Comparison of ENCODE assay signal across 11 cellular contexts in genomic region chr3:152314677-152315353, GRCh38. TPM values are rescaled to one million over a fixed set of nuclear protein-coding genes. Genes with fewer than 3 reads are reported as not detected.
DNase-seq lines count a peak whose midpoint lies in the region; ATAC-seq and TF ChIP-seq lines count a peak whose summit lies in the region.
"Had no signal": no experiment of that assay in that cellular context is flagged by ENCODE, and none has a peak within 500 bp of the region (broad histone marks: within the 10 kb centered on the region; RNA-seq: fewer than 3 reads in every experiment).

No MANE protein-coding gene starts in this region.

- H3K4me1 ChIP-seq in CD4-positive, CD25-positive, alpha-beta regulatory T cell (ENCODE audit: control insufficient read depth, insufficient read depth, low read length, poor library complexity, severe bottlenecking) = peaks cover 77% of the 10 kb centered on the region
- H3K4me1 ChIP-seq in thyroid gland = peaks cover 13 to 17% of the 10 kb centered on the region in 2 donors

- peak overlapping the region; percentile 75 for H3K4me3 ChIP-seq in CD4-positive, CD25-positive, alpha-beta regulatory T cell (ENCODE audit: low read depth, low read length)
- H3K4me3 ChIP-seq in thyroid gland (replicated peaks in 1 of 3) = no peak overlapping the region

- no peak for TF ChIP-seq POLR2A in thyroid gland (IDR thresholded peaks at IDR 0.05)

- peak overlapping the region; percentile 45 to 98 (median 49) for H3K27ac Mint-ChIP-seq in CD4-positive, CD25-positive, alpha-beta regulatory T cell
- H3K27ac Mint-ChIP-seq in IgD-negative memory B cell (peak overlapping the region in 2 of 3 donors; percentile 33 to 82), nephron progenitor cell (peak overlapping the region; percentile 80)
- peak overlapping the region; percentile 84 to 91 for H3K27ac Mint-ChIP-seq in effector memory CD8-positive, alpha-beta T cell
- H3K27ac Mint-ChIP-seq: activated naive CD8-positive, alpha-beta T cell treated with anti-CD3 and anti-CD28 coated beads, Interleukin-2, amount 10 ng/mL, durations not matched to agents 7 days and 5 days had no signal

- ATAC-seq in CD4-positive, CD25-positive, alpha-beta regulatory T cell (ENCODE audit: low read depth in 2 of 2) = no peak
- no peak for ATAC-seq in effector memory CD8-positive, alpha-beta T cell (replicated peaks)

- H3K9me3 Mint-ChIP-seq in CD4-positive, CD25-positive, alpha-beta regulatory T cell = no peaks in the 10 kb centered on the region
- H3K9me3 Mint-ChIP-seq in IgD-negative memory B cell (no peaks in the 10 kb centered on the region), nephron progenitor cell (no peaks in the 10 kb centered on the region)
- H3K9me3 Mint-ChIP-seq in effector memory CD8-positive, alpha-beta T cell = no peaks in the 10 kb centered on the region
- H3K9me3 Mint-ChIP-seq: activated naive CD8-positive, alpha-beta T cell treated with anti-CD3 and anti-CD28 coated beads, Interleukin-2, amount 10 ng/mL, durations not matched to agents 7 days and 5 days had no signal

- H3K27ac ChIP-seq in CD4-positive, CD25-positive, alpha-beta regulatory T cell (ENCODE audit: insufficient read depth, low read length, poor library complexity, severe bottlenecking) = peak overlapping the region; percentile 71
- H3K27ac ChIP-seq in thyroid gland = no peak overlapping the region

- H3K27me3 Mint-ChIP-seq in CD4-positive, CD25-positive, alpha-beta regulatory T cell = no peaks in the 10 kb centered on the region
- H3K27me3 Mint-ChIP-seq in IgD-negative memory B cell = no peaks in the 10 kb centered on the region
- no peaks in the 10 kb centered on the region for H3K27me3 Mint-ChIP-seq in effector memory CD8-positive, alpha-beta T cell
- H3K27me3 Mint-ChIP-seq in nephron progenitor cell (ENCODE audit: low read depth, poor library complexity) = no peaks in the 10 kb centered on the region
- H3K27me3 Mint-ChIP-seq: activated naive CD8-positive, alpha-beta T cell treated with anti-CD3 and anti-CD28 coated beads, Interleukin-2, amount 10 ng/mL, durations not matched to agents 7 days and 5 days had no signal

- peaks cover 5% of the 10 kb centered on the region for H3K36me3 ChIP-seq in CD4-positive, CD25-positive, alpha-beta regulatory T cell (ENCODE audit: control insufficient read depth, insufficient read depth, low read length)
- no peaks in the 10 kb centered on the region for H3K36me3 ChIP-seq in thyroid gland

- H3K4me1 Mint-ChIP-seq in CD4-positive, CD25-positive, alpha-beta regulatory T cell = peaks cover 48 to 84% (median 63%) of the 10 kb centered on the region in 4 donors
- peaks cover 43 to 50% (median 48%) of the 10 kb centered on the region in 3 donors for H3K4me1 Mint-ChIP-seq in IgD-negative memory B cell
- peaks cover 45 to 66% of the 10 kb centered on the region in 2 donors for H3K4me1 Mint-ChIP-seq in effector memory CD8-positive, alpha-beta T cell (ENCODE audit: low read depth in 2 of 2)
- H3K4me1 Mint-ChIP-seq in nephron progenitor cell = peaks cover 6% of the 10 kb centered on the region

- no peak for DNase-seq in CD4-positive, CD25-positive, alpha-beta regulatory T cell
- no peak for DNase-seq in effector memory CD8-positive, alpha-beta T cell
- DNase-seq in nephron progenitor cell = no peak
- DNase-seq in kidney glomerular epithelial cell (lab: John Stamatoyannopoulos, UW) = no peak
- DNase-seq in thyroid gland = no peak
- DNase-seq in hypothalamus (lab: John Stamatoyannopoulos, UW) = no peak
- DNase-seq in activated CD4-positive, CD25-positive, alpha-beta regulatory T cell (lab: John Stamatoyannopoulos, UW) = no peak
- DNase-seq: activated naive CD8-positive, alpha-beta T cell treated with anti-CD3 and anti-CD28 coated beads, Interleukin-2, amount 10 ng/mL, durations not matched to agents 7 days and 5 days; NCI-H1092; occipital lobe had no signal

- intact Hi-C loops in thyroid gland (cut with DNase I) = no loop called here

- WGBS in thyroid gland, 2 donors = 84 to 91% methylated on average over 3 of the region's 3 CpGs

- no peaks in the 10 kb centered on the region for H3K27me3 ChIP-seq in CD4-positive, CD25-positive, alpha-beta regulatory T cell (ENCODE audit: control insufficient read depth, insufficient read depth, low read length)
- H3K27me3 ChIP-seq in thyroid gland = no peaks in the 10 kb centered on the region

- H3K9me3 ChIP-seq in CD4-positive, CD25-positive, alpha-beta regulatory T cell (ENCODE audit: control insufficient read depth in 2 of 2, low read length in 2 of 2) = no peaks in the 10 kb centered on the region
- H3K9me3 ChIP-seq in thyroid gland = no peaks in the 10 kb centered on the region

- TF ChIP-seq CTCF in nephron progenitor cell (IDR thresholded peaks at IDR 0.05) (no peak), thyroid gland (IDR thresholded peaks at IDR 0.05) (no peak)

- H3K4me3 Mint-ChIP-seq in CD4-positive, CD25-positive, alpha-beta regulatory T cell = peak overlapping the region; percentile 41 to 88 (median 63)
- H3K4me3 Mint-ChIP-seq in IgD-negative memory B cell = no peak overlapping the region
- H3K4me3 Mint-ChIP-seq in effector memory CD8-positive, alpha-beta T cell = peak overlapping the region; percentile 33 to 56
- H3K4me3 Mint-ChIP-seq in nephron progenitor cell = no peak overlapping the region
- H3K4me3 Mint-ChIP-seq: activated naive CD8-positive, alpha-beta T cell treated with anti-CD3 and anti-CD28 coated beads, Interleukin-2, amount 10 ng/mL, durations not matched to agents 7 days and 5 days had no signal

- peaks cover 16% of the 10 kb centered on the region for H3K36me3 Mint-ChIP-seq in CD4-positive, CD25-positive, alpha-beta regulatory T cell
- H3K36me3 Mint-ChIP-seq in IgD-negative memory B cell (peaks cover 16% of the 10 kb centered on the region), nephron progenitor cell (ENCODE audit: low read depth) (peaks cover 5% of the 10 kb centered on the region)
- peaks cover 75% of the 10 kb centered on the region for H3K36me3 Mint-ChIP-seq in effector memory CD8-positive, alpha-beta T cell (ENCODE audit: insufficient read depth)

RNA-seq across cellular contexts. Expression of gene MBNL1, which starts 46.1 kb away (rescaled TPM):
- 726 TPM for total RNA-seq in CD4-positive, CD25-positive, alpha-beta regulatory T cell
- 100 to 1,000 TPM; 221 to 262 (median 237) TPM for polyA plus RNA-seq in CD4-positive, CD25-positive, alpha-beta regulatory T cell
- polyA plus RNA-seq in IgD-negative memory B cell = 200 TPM
- 100 to 1,000 TPM; 190 to 279 (median 216) TPM for total RNA-seq in thyroid gland

Comparison
In these comparisons a context has a peak if more than half of its experiments do, and no peak if none do; other contexts are left out.
1. H3K4me3 Mint-ChIP-seq: peak in CD4-positive, CD25-positive, alpha-beta regulatory T cell (4 of 4) and effector memory CD8-positive, alpha-beta T cell (2 of 2); none in IgD-negative memory B cell (0 of 4) and nephron progenitor cell (single experiment).
2. Peak in every context shown above with its lines, with median percentiles within 50 percentile points of each other: H3K27ac Mint-ChIP-seq.